Comparison of ENCODE assay signal across 1 cellular context in genomic region chr17:74569392-74570003, GRCh38.
TF ChIP-seq lines count a peak whose summit lies in the region.

No MANE protein-coding gene starts in this region.

TF ChIP-seq in WTC11, 78 proteins besides CTCF, POLR2A, EP300 and RAD21 (continued from another document):
- TF ChIP-seq ERG (CRISPR knock-in tag; IDR thresholded peaks at IDR 0.05) (no peak), NR2C2 (CRISPR knock-in tag; IDR thresholded peaks at IDR 0.05) (no peak), NFYB (CRISPR knock-in tag; conservative IDR thresholded peaks at IDR 0.05; ENCODE audit: low read depth) (no peak)
